In the genomic region with DNA sequence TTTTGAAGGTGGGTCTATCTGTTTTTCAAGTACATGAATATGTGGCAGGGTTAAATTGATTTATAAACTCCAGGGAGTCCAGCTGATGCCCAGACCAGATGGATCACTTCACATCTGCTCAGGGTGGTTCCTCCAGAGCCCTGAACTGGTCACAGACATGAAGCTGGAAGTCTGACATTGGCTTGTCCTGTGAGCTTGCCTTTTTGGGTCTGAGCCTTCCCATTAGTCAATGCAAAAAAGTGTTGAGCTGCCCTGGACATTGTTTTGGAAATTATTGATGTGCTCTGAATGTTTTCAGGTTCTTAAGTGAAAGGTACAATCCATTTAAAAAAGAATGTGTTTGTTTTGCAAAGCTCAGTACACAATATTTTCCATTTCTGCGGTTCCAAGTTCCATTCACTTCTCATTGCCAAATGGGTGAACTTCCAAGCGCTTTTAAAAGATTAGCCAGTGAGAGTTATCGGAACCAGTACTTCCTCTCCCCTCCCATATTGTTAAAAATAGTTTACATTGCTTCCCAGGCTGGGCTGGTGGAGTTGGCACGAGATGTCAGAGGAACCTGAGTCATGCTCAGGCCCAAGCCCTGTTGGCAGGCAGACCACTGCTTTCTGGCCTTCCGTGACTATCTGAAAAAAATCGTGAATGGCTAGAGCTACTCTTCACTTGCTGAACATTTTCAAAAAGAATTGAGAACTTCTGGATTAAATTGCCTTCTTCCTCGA, we compare ENCODE assay signal across 12 cellular contexts. TPM values are rescaled to one million over a fixed set of nuclear protein-coding genes. Genes with fewer than 3 reads are reported as not detected.
DNase-seq lines count a peak whose midpoint lies in the region; TF ChIP-seq lines count a peak whose summit lies in the region.
"Had no signal": no experiment of that assay in that cellular context is flagged by ENCODE, and none has a peak within 500 bp of the region (broad histone marks: within the 10 kb centered on the region; RNA-seq: fewer than 3 reads in every experiment).

No MANE protein-coding gene starts in this region.

- TF ChIP-seq CTCF in epithelial cell of esophagus (IDR thresholded peaks at IDR 0.05; ENCODE audit: insufficient read depth, low read depth, low read length, missing control alignments), result no peak

- H3K4me3 ChIP-seq in epithelial cell of esophagus (ENCODE audit: low read length), result no peak overlapping the region
- H3K4me3 ChIP-seq: Peyer's patch had no signal

- DNase-seq in A172 (ENCODE audit: low spot score) (peak; percentile 82), MV-4-11 (lab: John Stamatoyannopoulos, UW) (peak; percentile 67), epithelial cell of esophagus (ENCODE audit: low read depth) (peak; percentile 69), medulla oblongata (ENCODE audit: extremely low spot score) (peak; percentile 32), SW480 (ENCODE audit: low spot score) (no peak), AML-193 (lab: John Stamatoyannopoulos, UW) (no peak), hippocampal formation (lab: John Stamatoyannopoulos, UW) (no peak)
- DNase-seq in stimulated activated CD4-positive, alpha-beta T cell treated with anti-CD3 and anti-CD28 coated beads, Interleukin-2, amount 100 ng/mL, for 24 hours, result no peak
- DNase-seq: activated naive CD4-positive, alpha-beta T cell treated with anti-CD3 and anti-CD28 coated beads, Interleukin-2, amount 10 ng/mL, durations not matched to agents 7 days and 5 days; naive B cell had no signal

RNA-seq across cellular contexts. Expression of a gene that starts 52.1 kb away (rescaled TPM):
- total RNA-seq in A172 (2014; rRNA removed; shearing (Covaris generic)), result 0.05 and 0.10 TPM in 2 replicates
- total RNA-seq: B cell had no signal

Comparison
In these comparisons a context has a peak if more than half of its experiments do, and no peak if none do; other contexts are left out.
1. DNase-seq: peak in A172 (single experiment), MV-4-11 (single experiment), epithelial cell of esophagus (single experiment) and medulla oblongata (single experiment); none in SW480 (single experiment), stimulated activated CD4-positive, alpha-beta T cell treated with anti-CD3 and anti-CD28 coated beads, Interleukin-2, amount 100 ng/mL, for 24 hours (0 of 2), AML-193 (0 of 2) and hippocampal formation (0 of 2).